Comparison of ENCODE assay signal across 23 cellular contexts in genomic region chr11:1149545-1149944, GRCh38. TPM values are rescaled to one million over a fixed set of nuclear protein-coding genes. Genes with fewer than 3 reads are reported as not detected.
"Had no signal": no experiment of that assay in that cellular context is flagged by ENCODE, and none has a peak within 500 bp of the region (broad histone marks: within the 10 kb centered on the region; RNA-seq: fewer than 3 reads in every experiment).

No MANE protein-coding gene starts in this region.

- ATAC-seq: activated CD8-positive, alpha-beta T cell treated with anti-CD3 and anti-CD28 coated beads, Interleukin-2, amount 10 ng/mL, durations not matched to agents 7 days and 5 days; naive thymus-derived CD4-positive, alpha-beta T cell; upper lobe of right lung had no signal

- H3K36me3 Mint-ChIP-seq: activated naive CD8-positive, alpha-beta T cell treated with anti-CD3 and anti-CD28 coated beads, Interleukin-2, amount 10 ng/mL, durations not matched to agents 7 days and 5 days; naive thymus-derived CD4-positive, alpha-beta T cell had no signal

- H3K27me3 Mint-ChIP-seq: central memory CD8-positive, alpha-beta T cell had no signal

- H3K9me3 ChIP-seq: esophagus muscularis mucosa, testis had no signal

- H3K4me3 ChIP-seq: breast epithelium, coronary artery, esophagus muscularis mucosa, left ventricle myocardium inferior, testis, upper lobe of right lung had no signal

- H3K36me3 ChIP-seq: breast epithelium, esophagus muscularis mucosa, left ventricle myocardium inferior, upper lobe of right lung had no signal

- H3K27me3 ChIP-seq: testis, upper lobe of right lung had no signal

- H3K27ac Mint-ChIP-seq: activated CD8-positive, alpha-beta T cell treated with anti-CD3 and anti-CD28 coated beads, Interleukin-2, amount 10 ng/mL, durations not matched to agents 7 days and 5 days; activated naive CD4-positive, alpha-beta T cell treated with anti-CD3 and anti-CD28 coated beads for 36 hours; activated naive CD8-positive, alpha-beta T cell treated with anti-CD3 and anti-CD28 coated beads, Interleukin-2, amount 10 ng/mL, durations not matched to agents 7 days and 5 days; naive thymus-derived CD4-positive, alpha-beta T cell; progenitor cell of endocrine pancreas had no signal

- DNase-seq: activated CD4-positive, alpha-beta T cell treated with anti-CD3 and anti-CD28 coated beads for 48 hours; activated CD8-positive, alpha-beta T cell treated with anti-CD3 and anti-CD28 coated beads, Interleukin-2, amount 10 ng/mL, durations not matched to agents 7 days and 5 days; activated naive CD4-positive, alpha-beta T cell treated with anti-CD3 and anti-CD28 coated beads for 36 hours; activated naive CD8-positive, alpha-beta T cell treated with anti-CD3 and anti-CD28 coated beads, Interleukin-2, amount 10 ng/mL, durations not matched to agents 7 days and 5 days; amniotic stem cell; hypothalamus; left ventricle myocardium inferior; retina; stimulated activated CD4-positive, alpha-beta T cell treated with anti-CD3 and anti-CD28 coated beads, Interleukin-2, amount 100 ng/mL, for 48 hours; stimulated activated naive CD4-positive, alpha-beta T cell; T-helper 1 cell; testis; upper lobe of right lung had no signal

- H3K4me3 Mint-ChIP-seq: activated CD8-positive, alpha-beta T cell treated with anti-CD3 and anti-CD28 coated beads, Interleukin-2, amount 10 ng/mL, durations not matched to agents 7 days and 5 days; activated naive CD4-positive, alpha-beta T cell treated with anti-CD3 and anti-CD28 coated beads for 36 hours; activated naive CD8-positive, alpha-beta T cell treated with anti-CD3 and anti-CD28 coated beads, Interleukin-2, amount 10 ng/mL, durations not matched to agents 7 days and 5 days; central memory CD8-positive, alpha-beta T cell; naive thymus-derived CD4-positive, alpha-beta T cell; neural crest cell had no signal

- H3K4me1 ChIP-seq: breast epithelium, testis, upper lobe of right lung had no signal

- H3K4me1 Mint-ChIP-seq: central memory CD8-positive, alpha-beta T cell had no signal

- H3K27ac ChIP-seq: breast epithelium, coronary artery, esophagus muscularis mucosa, left ventricle myocardium inferior, testis, upper lobe of right lung had no signal

RNA-seq across cellular contexts. Expression of gene MUC5AC, which starts 8.2 kb away (rescaled TPM):
- total RNA-seq: activated CD8-positive, alpha-beta T cell treated with anti-CD3 and anti-CD28 coated beads, Interleukin-2, amount 10 ng/mL, durations not matched to agents 7 days and 5 days; activated naive CD4-positive, alpha-beta T cell treated with anti-CD3 and anti-CD28 coated beads for 36 hours; activated naive CD8-positive, alpha-beta T cell treated with anti-CD3 and anti-CD28 coated beads, Interleukin-2, amount 10 ng/mL, durations not matched to agents 7 days and 5 days; breast epithelium; frontal cortex; left ventricle myocardium inferior; lung microvascular endothelial cell; naive thymus-derived CD4-positive, alpha-beta T cell; neural crest cell; omental fat pad; progenitor cell of endocrine pancreas; upper lobe of right lung had no signal
